In the genomic region with DNA sequence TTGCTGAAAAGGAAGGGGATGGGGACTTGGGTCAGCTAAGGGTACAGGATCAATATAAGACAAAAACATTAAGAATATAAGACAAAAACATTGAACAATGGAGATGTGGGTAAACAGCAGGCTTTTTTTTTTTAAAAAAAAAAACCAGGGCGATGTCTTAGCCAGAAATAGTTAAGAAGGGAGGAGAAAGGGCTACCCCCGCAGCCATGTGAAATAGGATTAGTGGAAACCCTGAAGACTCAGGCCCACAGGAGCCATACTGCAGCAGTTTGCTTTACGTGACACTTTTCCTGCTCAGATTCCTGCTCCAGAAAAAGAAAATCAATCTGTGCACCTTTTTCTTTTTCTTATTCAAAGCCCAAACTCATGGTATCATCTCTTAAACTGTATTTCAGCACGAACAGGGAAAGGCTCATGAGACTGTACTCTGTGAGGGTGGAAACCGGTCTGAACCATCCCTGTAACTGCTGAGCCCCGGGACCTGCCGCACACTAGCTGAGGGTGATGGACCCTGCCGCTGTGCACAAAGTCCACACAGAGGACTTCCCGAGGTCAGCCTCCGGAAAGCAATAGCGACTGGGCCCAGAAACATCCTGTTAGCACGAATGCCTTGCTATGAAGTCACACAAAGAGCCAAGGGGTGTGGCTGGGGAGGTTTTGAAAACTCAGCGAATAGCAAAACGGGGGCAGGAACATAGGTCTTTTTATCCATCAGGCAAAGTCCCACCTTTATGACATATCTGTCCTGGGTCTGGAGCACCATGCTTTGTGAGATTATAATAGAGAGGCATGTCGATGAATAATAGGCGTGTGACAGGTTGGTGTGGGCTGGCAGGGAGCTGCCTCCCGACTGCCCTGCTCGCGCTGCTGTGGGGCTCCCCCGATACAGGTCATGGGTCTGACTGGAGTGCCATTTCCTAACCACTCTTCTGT, we compare ENCODE assay signal across 8 cellular contexts. TPM values are rescaled to one million over a fixed set of nuclear protein-coding genes. Genes with fewer than 3 reads are reported as not detected.
DNase-seq lines count a peak whose midpoint lies in the region; ATAC-seq and TF ChIP-seq lines count a peak whose summit lies in the region.

No MANE protein-coding gene starts in this region.

- peak overlapping the region; percentile 1 to 70 (median 55); a peak in 19 of 22 replicates for H3K9ac ChIP-seq in BLaER1 treated with 17β-estradiol and CSF1 and Interleukin-3, amounts not matched to agents 10 nM and 100 nM
- H3K9ac ChIP-seq in HUES6 (ENCODE audit: low read length) (peak overlapping the region; percentile 65), endodermal cell (ENCODE audit: extremely low read depth, low read length, poor library complexity, severe bottlenecking) (peak overlapping the region; percentile 58)

- peaks cover 0 to 9% (median 0%) of the 10 kb centered on the region in 11 experiments; a peak in 2 of 22 replicates for H4K20me1 ChIP-seq in BLaER1 treated with 17β-estradiol and CSF1 and Interleukin-3, amounts not matched to agents 10 nM and 100 nM

- TF ChIP-seq CTCF in endodermal cell (conservative IDR thresholded peaks at IDR 0.05) (no peak), uterus (IDR thresholded peaks at IDR 0.05) (no peak)

- peaks cover 0 to 25% (median 0%) of the 10 kb centered on the region in 11 experiments; a peak in 6 of 22 replicates for H3K27me3 ChIP-seq in BLaER1 treated with 17β-estradiol and CSF1 and Interleukin-3, amounts not matched to agents 10 nM and 100 nM
- H3K27me3 ChIP-seq in HUES6 (ENCODE audit: control insufficient read depth, insufficient read depth, low read length), result no peaks in the 10 kb centered on the region
- no peaks in the 10 kb centered on the region for H3K27me3 ChIP-seq in endodermal cell (ENCODE audit: control insufficient read depth, insufficient read depth, low read length, poor library complexity, severe bottlenecking)
- H3K27me3 ChIP-seq in uterus, result no peaks in the 10 kb centered on the region

- WGBS in endodermal cell (ENCODE audit: insufficient coverage in 1 of 2, insufficient read length in 1 of 2), 2 experiments, result 29 to 47% methylated on average over 16 to 20 of the region's 20 CpGs

- H3K27ac Mint-ChIP-seq in endodermal cell, result peak overlapping the region; percentile 94
- H3K27ac Mint-ChIP-seq in naive thymus-derived CD8-positive, alpha-beta T cell, result peak overlapping the region; percentile 92 to 98 (median 95)

- intact Hi-C loops in uterus (cut with DNase I; ENCODE audit: low total_unique reads), result no loop called here

- TF ChIP-seq POLR2A in uterus (IDR thresholded peaks at IDR 0.05), result no peak

- H3K4me1 Mint-ChIP-seq in endodermal cell, result peaks cover 58% of the 10 kb centered on the region
- H3K4me1 Mint-ChIP-seq in naive thymus-derived CD8-positive, alpha-beta T cell, result peaks cover 42 to 86% (median 79%) of the 10 kb centered on the region in 4 donors

- peaks cover 53 to 98% (median 93%) of the 10 kb centered on the region in 10 experiments for H3K4me1 ChIP-seq in BLaER1 treated with 17β-estradiol and CSF1 and Interleukin-3, amounts not matched to agents 10 nM and 100 nM
- peaks cover 55% of the 10 kb centered on the region for H3K4me1 ChIP-seq in HUES6 (ENCODE audit: control insufficient read depth, insufficient read depth, low read length)
- H3K4me1 ChIP-seq in endodermal cell (ENCODE audit: control insufficient read depth, insufficient read depth, low read length), result peaks cover 29% of the 10 kb centered on the region
- H3K4me1 ChIP-seq in uterus, result no peaks in the 10 kb centered on the region

- peak; percentile 54 for DNase-seq in activated CD4-positive, alpha-beta T cell treated with anti-CD3 and anti-CD28 coated beads, Interleukin-2, amount 50 U/mL, for 1 hour
- DNase-seq in endodermal cell, result peak; percentile 83
- DNase-seq in naive thymus-derived CD8-positive, alpha-beta T cell, result peak in 8 of 10 donors; percentile 26 to 76 (median 48)
- no peak for DNase-seq in uterus
- DNase-seq in hippocampal formation (lab: John Stamatoyannopoulos, UW), result no peak

- H3K36me3 Mint-ChIP-seq in endodermal cell (ENCODE audit: low read depth), result peaks cover 2% of the 10 kb centered on the region
- H3K36me3 Mint-ChIP-seq in naive thymus-derived CD8-positive, alpha-beta T cell, result no peaks in the 10 kb centered on the region

- peak overlapping the region; percentile 42 to 70 (median 60) for H3K4me3 ChIP-seq in BLaER1 treated with 17β-estradiol and CSF1 and Interleukin-3, amounts not matched to agents 10 nM and 100 nM
- H3K4me3 ChIP-seq in HUES6 (ENCODE audit: low read depth, low read length) (peak overlapping the region; percentile 55), endodermal cell (ENCODE audit: low read length) (peak overlapping the region; percentile 75), uterus (peak overlapping the region; percentile 39 to 40)

- peak overlapping the region in 5 of 11 experiments; percentile 4 to 52 (median 20); a peak in 7 of 22 replicates for H3K27ac ChIP-seq in BLaER1 treated with 17β-estradiol and CSF1 and Interleukin-3, amounts not matched to agents 10 nM and 100 nM
- H3K27ac ChIP-seq in HUES6 (ENCODE audit: low read depth, low read length), result peak overlapping the region; percentile 35; the same call in 1 of the 2 replicates
- peak overlapping the region; percentile 98 for H3K27ac ChIP-seq in endodermal cell (ENCODE audit: low read depth, low read length)
- H3K27ac ChIP-seq in uterus, result peak overlapping the region in 1 of 2 donors; percentile 11

- no peaks in the 10 kb centered on the region for H3K36me3 ChIP-seq in BLaER1 treated with 17β-estradiol and CSF1 and Interleukin-3, amounts not matched to agents 10 nM and 100 nM
- H3K36me3 ChIP-seq in HUES6 (ENCODE audit: control insufficient read depth, insufficient read depth, low read length), result no peaks in the 10 kb centered on the region
- H3K36me3 ChIP-seq in endodermal cell (ENCODE audit: control insufficient read depth, insufficient read depth, low read length), result no peaks in the 10 kb centered on the region
- H3K36me3 ChIP-seq in uterus, result no peaks in the 10 kb centered on the region

- POLR2A ChIA-PET in naive thymus-derived CD8-positive, alpha-beta T cell (lab: Charles Lee), result interaction anchor here (0.6 to 36.8 kb wide), 9 partner anchors 9 to 495 kb away, joined by 3 to 889 read pairs (median 5); a partner anchor contains a TSS

- H3K27me3 Mint-ChIP-seq in endodermal cell (ENCODE audit: insufficient read depth), result no peaks in the 10 kb centered on the region
- H3K27me3 Mint-ChIP-seq in naive thymus-derived CD8-positive, alpha-beta T cell, result no peaks in the 10 kb centered on the region

- peak overlapping the region; percentile 52 for H3K4me3 Mint-ChIP-seq in endodermal cell
- H3K4me3 Mint-ChIP-seq in naive thymus-derived CD8-positive, alpha-beta T cell, result peak overlapping the region; percentile 77 to 89 (median 87)

- H3K4me2 ChIP-seq in BLaER1 treated with 17β-estradiol and CSF1 and Interleukin-3, amounts not matched to agents 10 nM and 100 nM, result peak overlapping the region; percentile 70 to 95 (median 90)

- H3K9me3 Mint-ChIP-seq in endodermal cell, result no peaks in the 10 kb centered on the region
- no peaks in the 10 kb centered on the region for H3K9me3 Mint-ChIP-seq in naive thymus-derived CD8-positive, alpha-beta T cell

- no peaks in the 10 kb centered on the region for H3K9me3 ChIP-seq in BLaER1 treated with 17β-estradiol and CSF1 and Interleukin-3, amounts not matched to agents 10 nM and 100 nM (replicated peaks in 1 of 11)
- H3K9me3 ChIP-seq in HUES6 (ENCODE audit: control insufficient read depth, insufficient read depth, low read depth, low read length) (no peaks in the 10 kb centered on the region), endodermal cell (ENCODE audit: control insufficient read depth, low read length) (no peaks in the 10 kb centered on the region), uterus (no peaks in the 10 kb centered on the region)

- ATAC-seq in naive thymus-derived CD8-positive, alpha-beta T cell, result peak; percentile 29 to 46
- no peak for ATAC-seq in HG02885 (IDR thresholded peaks at IDR 0.05; ENCODE audit: poor library complexity, unreplicated experiment)

RNA-seq across cellular contexts. Expression of a gene that starts 33.2 kb away (rescaled TPM):
- total RNA-seq in endodermal cell (10 to 100 TPM in 1 of 2 donors, 1 to 10 TPM in 1; 9.8 to 10.3 TPM), uterus (1 to 10 TPM in 2 of 4 donors, under 1 TPM in 1, not detected in 1; 0.77 to 2.9 (median 1.4) TPM)
- 26.6 TPM for polyA plus RNA-seq in endodermal cell (2013, experiment 1 of 2)
- 26.3 TPM for polyA plus RNA-seq in endodermal cell (2013, experiment 2 of 2)
- total RNA-seq in naive thymus-derived CD8-positive, alpha-beta T cell, result 10 to 100 TPM; 17.6 to 17.8 TPM
- polyA plus RNA-seq in naive thymus-derived CD8-positive, alpha-beta T cell, result 10 to 100 TPM in 1 of 3 donors, 1 to 10 TPM in 2; 5.9 to 12.0 (median 9.6) TPM

Comparison
In these comparisons a context has a peak if more than half of its experiments do, and no peak if none do; other contexts are left out.
1. DNase-seq: peak in activated CD4-positive, alpha-beta T cell treated with anti-CD3 and anti-CD28 coated beads, Interleukin-2, amount 50 U/mL, for 1 hour (single experiment), endodermal cell (single experiment) and naive thymus-derived CD8-positive, alpha-beta T cell (8 of 10); none in uterus (0 of 2) and hippocampal formation (0 of 2).
2. Peak in every context shown above with its lines, with median percentiles within 50 percentile points of each other: H3K4me3 ChIP-seq and H3K9ac ChIP-seq.